ENCODE assay signal across 13 cellular contexts in the genomic region with DNA sequence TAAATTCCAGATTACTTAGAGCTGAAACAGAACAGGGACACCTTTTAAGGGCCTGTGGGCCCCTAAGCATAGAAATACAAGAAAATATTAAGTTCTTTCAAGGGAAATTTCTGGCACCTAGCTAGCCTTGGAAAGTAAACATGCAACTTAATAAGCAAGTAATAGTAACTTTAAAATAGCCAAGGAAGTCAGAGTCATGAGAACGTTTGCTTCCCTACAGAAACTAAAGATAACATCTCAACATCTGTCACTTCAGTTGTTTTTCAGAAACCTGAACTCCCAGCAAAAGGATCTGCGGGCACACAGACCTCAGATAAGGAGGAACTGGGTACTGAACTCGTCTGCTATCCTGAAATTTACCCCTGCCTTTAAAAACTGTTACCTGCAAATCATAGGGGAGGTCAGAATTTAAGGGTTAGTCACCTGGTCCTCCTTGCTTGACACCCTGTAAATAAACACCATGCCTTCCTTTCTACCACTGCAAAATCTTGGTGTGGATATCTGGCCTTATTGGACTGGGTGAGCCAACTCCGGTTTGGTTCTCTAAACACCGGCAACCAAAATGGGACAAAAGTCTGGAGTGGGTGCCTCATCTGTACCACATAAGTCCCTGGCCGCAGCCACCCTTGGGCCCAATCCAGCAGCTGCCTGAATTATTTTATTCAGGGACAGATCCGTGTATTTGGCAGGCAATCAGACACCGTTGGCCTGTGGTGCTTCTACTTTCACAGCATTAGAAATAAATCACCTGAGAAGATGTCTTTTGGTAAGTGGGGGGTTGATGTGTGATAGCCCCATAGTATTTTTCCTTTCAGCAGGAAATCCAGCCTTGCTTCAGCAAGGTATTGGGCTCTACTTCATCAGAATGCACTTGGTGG. TPM values are rescaled to one million over a fixed set of nuclear protein-coding genes. Genes with fewer than 3 reads are reported as not detected.
A peak's percentile ranks its signal among the peaks of the same experiment; 100 is the strongest.
DNase-seq lines count a peak whose midpoint lies in the region; ATAC-seq, FAIRE-seq and TF ChIP-seq lines count a peak whose summit lies in the region.
"Had no signal": no experiment of that assay in that cellular context is flagged by ENCODE, and none has a peak within 500 bp of the region (broad histone marks: within the 10 kb centered on the region; RNA-seq: fewer than 3 reads in every experiment).

No MANE protein-coding gene starts in this region.

- peaks cover 30% of the 10 kb centered on the region for H3K36me3 Mint-ChIP-seq in nephron (ENCODE audit: low read depth)

- H3K4me1 Mint-ChIP-seq in nephron, result peaks cover 11% of the 10 kb centered on the region

- TF ChIP-seq POLR2A in GM12891 (IDR thresholded peaks at IDR 0.05; ENCODE audit: low read depth, low read length) (no peak), K562 (conservative IDR thresholded peaks at IDR 0.05) (0 out of 2 replicates have a peak, but pooled peaks have one; percentile 7), lower leg skin (IDR thresholded peaks at IDR 0.05) (no peak)

- peaks cover 81% of the 10 kb centered on the region for H3K79me2 ChIP-seq in K562 (ENCODE audit: control insufficient read depth, insufficient read depth, low read length)

- H3K4me3 Mint-ChIP-seq in nephron, result no peak overlapping the region

- no TSS peak for BruUV-seq in K562 (replicated peaks; lab: Mats Ljungman, UMichigan)

- 3% methylated on average over 8 of the region's 8 CpGs for WGBS in K562 (ENCODE audit: insufficient coverage, low coverage, missing lambda C conversion rate)
- 42% methylated on average over 8 of the region's 8 CpGs for WGBS in lower leg skin, 2 donors

- ATAC-seq in K562, result peak; percentile 78
- no peak for ATAC-seq in HG03159 (IDR thresholded peaks at IDR 0.05; ENCODE audit: unreplicated experiment)
- ATAC-seq in GM19035 (IDR thresholded peaks at IDR 0.05; ENCODE audit: unreplicated experiment), result no peak
- ATAC-seq: mucosa of descending colon had no signal

- H3K4me1 ChIP-seq in K562 (replicated peaks in 1 of 2; ENCODE audit: control insufficient read depth in 2 of 2, insufficient read depth in 2 of 2, low read length in 2 of 2), result peaks cover 4 to 22% of the 10 kb centered on the region in 2 experiments; a peak in 4 of 5 replicates

- no peak for DNase-seq in GM12891 (ENCODE audit: insufficient read length, low spot score)
- peak; percentile 72 for DNase-seq in NCI-H2107 treated with DMSO at 0.1 percent for 48 hours (lab: John Stamatoyannopoulos, UW; ENCODE audit: unreplicated experiment)
- DNase-seq in K562 (ENCODE audit: extremely low read depth in 1 of 4, low spot score in 3 of 4), result peak in 3 of 4 experiments; percentile 28 to 83 (median 51)
- DNase-seq in NCI-H1436 treated with DMSO at 0.1 percent for 48 hours (lab: John Stamatoyannopoulos, UW), result no peak
- no peak for DNase-seq in lower leg skin (ENCODE audit: low spot score in 2 of 2)
- DNase-seq: activated CD4-positive, alpha-beta T cell treated with anti-CD3 and anti-CD28 coated beads for 4 hours; Karpas-422; mucosa of descending colon had no signal

- CTCF ChIA-PET in K562 (lab: Yijun Ruan, JAX; ENCODE audit: low intra/inter-chr PET ratio), result interaction anchor here (0.5 kb wide), 1 partner anchor 130 kb away, joined by 3 read pairs; no protein-coding TSS in a partner anchor

- no peaks in the 10 kb centered on the region for H3K27me3 Mint-ChIP-seq in nephron (ENCODE audit: low read depth)

- peaks cover 3% of the 10 kb centered on the region; the same call in 1 of the 2 replicates for H3K9me3 ChIP-seq in K562 (replicated peaks; ENCODE audit: control insufficient read depth, insufficient read depth, low read depth, low read length)
- H3K9me3 ChIP-seq: mucosa of descending colon had no signal

- peak overlapping the region in 2 of 3 experiments; percentile 15 to 51 for H3K27ac Mint-ChIP-seq in nephron
- H3K27ac Mint-ChIP-seq: activated T-helper 2 cell treated with anti-CD3 and anti-CD28 coated beads, Interferon-gamma antibody, Interleukin-2, Interleukin-4, amounts not matched to agents 10 μg/mL and 5 μg/mL and 100 μg/mL, durations not matched to agents 14 hours and 24 hours and 36 hours had no signal

- FAIRE-seq in GM12891 (lab: Jason Lieb, UNC) (peak; percentile 40), K562 (lab: Jason Lieb, UNC) (peak; percentile 93)
- FAIRE-seq: bronchial epithelial cell had no signal

- TF ChIP-seq CTCF in K562 (IDR thresholded peaks at IDR 0.05 in 2 of 3, conservative IDR thresholded peaks at IDR 0.05 in 1 of 3; ENCODE audit: insufficient read depth in 2 of 3, low read depth in 1 of 3, low read length in 3 of 3) (no peak), nephron (IDR thresholded peaks at IDR 0.05; ENCODE audit: unreplicated experiment in 3 of 3) (no peak), lower leg skin (IDR thresholded peaks at IDR 0.05) (no peak)

- peaks cover 46% of the 10 kb centered on the region for H3K36me3 ChIP-seq in K562 (ENCODE audit: control insufficient read depth, insufficient read depth, low read length)

- H3K9me1 ChIP-seq in K562 (ENCODE audit: control insufficient read depth, insufficient read depth, low read length), result no peaks in the 10 kb centered on the region

- H3K9ac ChIP-seq in K562 (ENCODE audit: insufficient read depth in 1 of 2, low read depth in 2 of 2, low read length in 2 of 2), result peak overlapping the region; percentile 34 to 40; a peak in 3 of 4 replicates

- H3K4me2 ChIP-seq in K562 (ENCODE audit: insufficient read depth, low read length), result peak overlapping the region; percentile 69

- TF ChIP-seq RAD21 in K562 (CRISPR knock-in tag; conservative IDR thresholded peaks at IDR 0.05 in 1 of 2, IDR thresholded peaks at IDR 0.05 in 1 of 2), result no peak

- intact Hi-C loops in K562 (cut with micrococcal nuclease) (loop anchor here (2.0 kb wide), 1 partner anchor 26 kb away; no protein-coding TSS in a partner anchor), lower leg skin (cut with DNase I; ENCODE audit: low total_unique reads) (no loop called here)

- no peaks in the 10 kb centered on the region for H3K27me3 ChIP-seq in K562 (ENCODE audit: control insufficient read depth in 2 of 2, insufficient read depth in 2 of 2, low read length in 2 of 2)

- H4K20me1 ChIP-seq in K562 (replicated peaks; ENCODE audit: control insufficient read depth, insufficient read depth, low read length), result no peaks in the 10 kb centered on the region

- in situ Hi-C loops in K562 (cut with MboI), result no loop called here

- H2AFZ ChIP-seq in K562 (ENCODE audit: low read depth, low read length), result no peak overlapping the region

- POLR2A ChIA-PET in K562 (lab: Yijun Ruan, JAX), result interaction anchor here (0.6 to 2.5 kb wide), 10 partner anchors 10 to 29 kb away, joined by 3 to 11 read pairs (median 5); no protein-coding TSS in a partner anchor

- peak; percentile 90 for TF ChIP-seq EP300 in K562 (IDR thresholded peaks at IDR 0.05; ENCODE audit: low read length)

- peak overlapping the region; percentile 78 for H3K27ac ChIP-seq in K562 (ENCODE audit: extremely low read depth, low read depth, low read length)

- H3K4me3 ChIP-seq in K562 (0 out of 2 replicates have a peak overlapping the region, but pooled peaks have one; percentile 5), lower leg skin (ENCODE audit: low read depth, poor library complexity, severe bottlenecking) (no peak overlapping the region)
- H3K4me3 ChIP-seq: mucosa of descending colon had no signal

- no peaks in the 10 kb centered on the region for H3K9me3 Mint-ChIP-seq in nephron
- H3K9me3 Mint-ChIP-seq: activated T-helper 2 cell treated with anti-CD3 and anti-CD28 coated beads, Interferon-gamma antibody, Interleukin-2, Interleukin-4, amounts not matched to agents 10 μg/mL and 5 μg/mL and 100 μg/mL, durations not matched to agents 14 hours and 24 hours and 36 hours had no signal

TF ChIP-seq in GM12891, 5 proteins besides CTCF, POLR2A, EP300 and RAD21:
- peak; percentile 56 for TF ChIP-seq SPI1 (IDR thresholded peaks at IDR 0.05; ENCODE audit: low read depth, low read length)
- TF ChIP-seq POU2F2 (IDR thresholded peaks at IDR 0.05; ENCODE audit: low read depth, low read length), result no peak
- TF ChIP-seq PAX5 (IDR thresholded peaks at IDR 0.05; ENCODE audit: insufficient read depth, low read length, severe bottlenecking), result no peak
- no peak for TF ChIP-seq POLR2AphosphoS5 (IDR thresholded peaks at IDR 0.05; ENCODE audit: low read depth, low read length)
- no peak for TF ChIP-seq TAF1 (IDR thresholded peaks at IDR 0.05; ENCODE audit: low read depth, low read length)

TF ChIP-seq in K562, 482 proteins besides CTCF, POLR2A, EP300 and RAD21 (continues in another document):
- no peak for TF ChIP-seq MCM5 (IDR thresholded peaks at IDR 0.05; ENCODE audit: low read depth)

RNA-seq across cellular contexts. Expression of gene NRDC, which starts 27.9 kb away (rescaled TPM):
- polyA plus RNA-seq in GM12891 (2012; ENCODE audit: low read depth, missing spikeins), result 82.8 TPM
- total RNA-seq in K562 (2011; cell fraction: chromatin; rRNA removed; ENCODE audit: low replicate concordance), result 223 and 663 TPM in 2 replicates
- 111 and 152 TPM in 2 replicates for total RNA-seq in K562 (2011; cell fraction: nucleolus; rRNA removed)
- total RNA-seq in K562 (2011; cell fraction: nucleoplasm; rRNA removed), result 268 and 359 TPM in 2 replicates
- total RNA-seq in K562 (2014; rRNA removed), result 102 and 139 TPM in 2 replicates
- total RNA-seq in K562 (2014; rRNA removed; fragmentation: Illumina TruSeq; extraction: Trizol), result 201 and 216 TPM in 2 replicates
- 177 and 196 TPM in 2 replicates for total RNA-seq in K562 (2015; rRNA removed; fragmentation: Illumina TruSeq; extraction: Trizol)
- 255 and 270 TPM in 2 replicates for total RNA-seq in K562 (2021)
- polyA plus RNA-seq in K562 (2011; rRNA removed), result 371 and 375 TPM in 2 replicates
- polyA plus RNA-seq in K562 (2011; cell fraction: cytosol; rRNA removed), result 86.1 and 145 TPM in 2 replicates
- polyA plus RNA-seq in K562 (2011; cell fraction: nucleus; rRNA removed), result 402 and 574 TPM in 2 replicates
- 312 and 324 TPM in 2 replicates for polyA plus RNA-seq in K562 (2012)
- 296 and 347 TPM in 2 replicates for polyA plus RNA-seq in K562 (2014; fragmentation: Illumina TruSeq; extraction: Trizol)
- polyA plus RNA-seq in K562 (2014; fragmentation: Nextera tagmentation; extraction: Ambion mirVana), result 100 to 1,000 TPM; 135 to 149 TPM
- polyA plus RNA-seq in K562 (2014; rRNA removed), result 222 and 261 TPM in 2 replicates
- 432 and 467 TPM in 2 replicates for polyA minus RNA-seq in K562 (2011; rRNA and poly(A)+ RNA removed)
- 159 and 171 TPM in 2 replicates for polyA minus RNA-seq in K562 (2011; cell fraction: cytosol; rRNA and poly(A)+ RNA removed)
- 87.5 and 183 TPM in 2 replicates for polyA minus RNA-seq in K562 (2011; cell fraction: nucleus; rRNA and poly(A)+ RNA removed)
- total RNA-seq in lower leg skin, result 100 to 1,000 TPM in 2 of 4 donors, 10 to 100 TPM in 2; 90.3 to 113 (median 103) TPM

Comparison
In these comparisons a context has a peak if more than half of its experiments do, and no peak if none do; other contexts are left out.
1. DNase-seq: peak in NCI-H2107 treated with DMSO at 0.1 percent for 48 hours (single experiment) and K562 (3 of 4); none in GM12891 (single experiment), NCI-H1436 treated with DMSO at 0.1 percent for 48 hours (single experiment) and lower leg skin (0 of 2).